In genomic region chr4:86307432-86307831, GRCh38 we compare ENCODE assay signal across 1 cellular context.
TF ChIP-seq lines count a peak whose summit lies in the region.

No MANE protein-coding gene starts in this region.

TF ChIP-seq in GM23338, 12 proteins besides CTCF, POLR2A, EP300 and RAD21 (continued from another document):
- TF ChIP-seq ZNF462 (CRISPR knock-in tag; IDR thresholded peaks at IDR 0.05) (no peak), EZH2 (IDR thresholded peaks at IDR 0.05; ENCODE audit: low read depth, unreplicated experiment) (no peak), POLR2AphosphoS5 (IDR thresholded peaks at IDR 0.05; ENCODE audit: low read depth) (no peak), EZH2phosphoT487 (IDR thresholded peaks at IDR 0.05; ENCODE audit: unreplicated experiment) (no peak), ETS1 (IDR thresholded peaks at IDR 0.05) (no peak), CREB1 (CRISPR knock-in tag; IDR thresholded peaks at IDR 0.05; ENCODE audit: low read depth) (no peak), STAT1 (IDR thresholded peaks at IDR 0.05; ENCODE audit: unreplicated experiment) (no peak), NANOG (IDR thresholded peaks at IDR 0.05; ENCODE audit: borderline replicate concordance) (no peak), ZNF114 (CRISPR knock-in tag; IDR thresholded peaks at IDR 0.05) (no peak)
TF ChIP-seq in GM23338: peak in this region for 0.
